Comparison of ENCODE assay signal across 1 cellular context in genomic region chr2:183038341-183039300, GRCh38.
TF ChIP-seq lines count a peak whose summit lies in the region.

TSS of gene NCKAP1 (minus strand) at chr2:183038457. CDS start at chr2:183038099, 358 bp downstream.

TF ChIP-seq in K562, 482 proteins besides CTCF, POLR2A, EP300 and RAD21 (continued from another document and continues in another):
- peak; percentile 58; the same call in 1 of the 2 replicates for TF ChIP-seq ZBTB40 (IDR thresholded peaks at IDR 0.05)
- no peak for TF ChIP-seq ZBTB40 (CRISPR knock-in tag; IDR thresholded peaks at IDR 0.05)
- TF ChIP-seq TSHZ1 (CRISPR knock-in tag; IDR thresholded peaks at IDR 0.05): no peak
- TF ChIP-seq ZNF436 (CRISPR knock-in tag; IDR thresholded peaks at IDR 0.05): no peak
- TF ChIP-seq JUND (IDR thresholded peaks at IDR 0.05; ENCODE audit: borderline replicate concordance, low read depth, low read length): no peak
- TF ChIP-seq JUND (tag; IDR thresholded peaks at IDR 0.05; ENCODE audit: borderline replicate concordance, low read depth, low read length): no peak; the same call in 2 of the 3 replicates
- TF ChIP-seq ZNF224 (CRISPR knock-in tag; IDR thresholded peaks at IDR 0.05): 0 out of 2 replicates have a peak, but pooled peaks have one; percentile 18
- TF ChIP-seq RCOR1 (IDR thresholded peaks at IDR 0.05; ENCODE audit: borderline replicate concordance in 1 of 2, low read depth in 2 of 2, low read length in 2 of 2): peak in 1 of 2 experiments; percentile 48; a peak in 2 of 4 replicates
- TF ChIP-seq MEF2A (IDR thresholded peaks at IDR 0.05; ENCODE audit: control insufficient read depth, low read depth, low read length): no peak
- no peak for TF ChIP-seq RERE (CRISPR knock-in tag; IDR thresholded peaks at IDR 0.05; ENCODE audit: borderline replicate concordance)
- no peak for TF ChIP-seq ZNF184 (CRISPR knock-in tag; IDR thresholded peaks at IDR 0.05)
- TF ChIP-seq CGGBP1 (CRISPR knock-in tag; IDR thresholded peaks at IDR 0.05): peak; percentile 92; the same call in 1 of the 2 replicates
- TF ChIP-seq CREM (IDR thresholded peaks at IDR 0.05; ENCODE audit: low read depth): peak; percentile 13; the same call in 1 of the 2 replicates
- TF ChIP-seq CHD4 (IDR thresholded peaks at IDR 0.05; ENCODE audit: insufficient read depth, insufficient replicate concordance, low read depth, low read length, poor library complexity, severe bottlenecking): no peak
- peak; percentile 46; the same call in 1 of the 2 replicates for TF ChIP-seq ESRRA (IDR thresholded peaks at IDR 0.05; ENCODE audit: borderline replicate concordance, low read depth)
- peak; percentile 56; the same call in 1 of the 2 replicates for TF ChIP-seq TCF7 (IDR thresholded peaks at IDR 0.05; ENCODE audit: borderline replicate concordance)
- peak; percentile 69; the same call in 1 of the 2 replicates for TF ChIP-seq THAP12 (CRISPR knock-in tag; IDR thresholded peaks at IDR 0.05)
- peak; percentile 23; the same call in 1 of the 2 replicates for TF ChIP-seq NBN (IDR thresholded peaks at IDR 0.05; ENCODE audit: low read depth)
- no peak for TF ChIP-seq HDAC8 (tag; IDR thresholded peaks at IDR 0.05)
- peak; percentile 92 for TF ChIP-seq ILF3 (IDR thresholded peaks at IDR 0.05; ENCODE audit: borderline replicate concordance)
- peak; percentile 66 for TF ChIP-seq SMARCA4 (IDR thresholded peaks at IDR 0.05)
- TF ChIP-seq GABPB1 (CRISPR knock-in tag; IDR thresholded peaks at IDR 0.05): peak; percentile 33; the same call in 1 of the 2 replicates
- no peak; the same call in 1 of the 2 replicates for TF ChIP-seq THRB (CRISPR knock-in tag; conservative IDR thresholded peaks at IDR 0.05)
- peak; percentile 30; the same call in 1 of the 2 replicates for TF ChIP-seq ARID1B (IDR thresholded peaks at IDR 0.05)
- peak; percentile 52 for TF ChIP-seq TBP (optimal IDR thresholded peaks at IDR 0.05; ENCODE audit: low read depth, low read length)
- 0 out of 2 replicates have a peak, but pooled peaks have one; percentile 39 for TF ChIP-seq STAT6 (CRISPR knock-in tag; IDR thresholded peaks at IDR 0.05)
